6 cellular contexts compared by ENCODE assay signal in genomic region chr12:25803029-25803664, GRCh38.
DNase-seq lines count a peak whose midpoint lies in the region; ATAC-seq, FAIRE-seq and TF ChIP-seq lines count a peak whose summit lies in the region.
"Not testable (repeated sequence)": the region's sequence is repeated elsewhere in the genome, so short reads cannot be mapped to it uniquely, and the experiment has no call there.

No MANE protein-coding gene starts in this region.

- CTCF ChIA-PET in A549 (lab: Yijun Ruan, JAX) = not testable (repeated sequence)

- H3K4me3 Mint-ChIP-seq in activated T-cell treated with anti-CD3 and anti-CD28 coated beads, Interleukin-2, amount 50 U/mL, for 72 hours; memory B cell; natural killer cell treated with Interleukin-12 subunit alpha and Interleukin-12 subunit beta and Interleukin-15 and Interleukin-18, amount 100 ng/mL, for 72 hours: not testable (repeated sequence)

- TF ChIP-seq EP300 in A549 (IDR thresholded peaks at IDR 0.05) = not testable (repeated sequence)

- H3K27ac Mint-ChIP-seq in activated T-cell treated with anti-CD3 and anti-CD28 coated beads, Interleukin-2, amount 50 U/mL, for 72 hours; memory B cell; natural killer cell treated with Interleukin-12 subunit alpha and Interleukin-12 subunit beta and Interleukin-15 and Interleukin-18, amount 100 ng/mL, for 72 hours: not testable (repeated sequence)

- TF ChIP-seq RAD21 in A549 (conservative IDR thresholded peaks at IDR 0.05 in 1 of 2, IDR thresholded peaks at IDR 0.05 in 1 of 2) = not testable (repeated sequence)

- POLR2A ChIA-PET in A549 (lab: Yijun Ruan, JAX) = not testable (repeated sequence)

- H3K4me1 Mint-ChIP-seq in activated T-cell treated with anti-CD3 and anti-CD28 coated beads, Interleukin-2, amount 50 U/mL, for 72 hours (ENCODE audit: low read depth) = peaks cover 30% of the 10 kb centered on the region
- not testable (repeated sequence) for H3K4me1 Mint-ChIP-seq in memory B cell
- H3K4me1 Mint-ChIP-seq in natural killer cell treated with Interleukin-12 subunit alpha and Interleukin-12 subunit beta and Interleukin-15 and Interleukin-18, amount 100 ng/mL, for 72 hours (ENCODE audit: low read depth in 2 of 2) = peaks cover 13 to 23% of the 10 kb centered on the region in 2 donors

- not testable (repeated sequence) for H3K36me3 Mint-ChIP-seq in activated T-cell treated with anti-CD3 and anti-CD28 coated beads, Interleukin-2, amount 50 U/mL, for 72 hours (ENCODE audit: insufficient read depth in 2 of 2); memory B cell; natural killer cell treated with Interleukin-12 subunit alpha and Interleukin-12 subunit beta and Interleukin-15 and Interleukin-18, amount 100 ng/mL, for 72 hours

- not testable (repeated sequence) for H3K4me3 ChIP-seq in A549

- H3K27ac ChIP-seq in A549 = not testable (repeated sequence)

- FAIRE-seq in A549 (lab: Jason Lieb, UNC) = peak; percentile 59
- FAIRE-seq in GM18507 (lab: Jason Lieb, UNC) = peak; percentile 5

- TF ChIP-seq CTCF in A549 (IDR thresholded peaks at IDR 0.05) = not testable (repeated sequence)

- TF ChIP-seq POLR2A in A549 (IDR thresholded peaks at IDR 0.05; ENCODE audit: low read length) = not testable (repeated sequence)

- DNase-seq in A549 (ENCODE audit: low read depth in 1 of 2, low spot score in 1 of 2); GM18507 (ENCODE audit: extremely low spot score, insufficient read length, low read depth); activated T-cell treated with anti-CD3 and anti-CD28 coated beads, Interleukin-2, amount 50 U/mL, for 72 hours; memory B cell (ENCODE audit: low spot score in 2 of 2); natural killer cell treated with Interleukin-12 subunit alpha and Interleukin-12 subunit beta and Interleukin-15 and Interleukin-18, amount 100 ng/mL, for 72 hours (ENCODE audit: low spot score): not testable (repeated sequence)

- H3K9me3 Mint-ChIP-seq in activated T-cell treated with anti-CD3 and anti-CD28 coated beads, Interleukin-2, amount 50 U/mL, for 72 hours; memory B cell; natural killer cell treated with Interleukin-12 subunit alpha and Interleukin-12 subunit beta and Interleukin-15 and Interleukin-18, amount 100 ng/mL, for 72 hours: not testable (repeated sequence)

- not testable (repeated sequence) for H3K9me3 ChIP-seq in A549

- ATAC-seq in A549 = peak in 1 of 2 experiments; percentile 70; a peak in 2 of 6 replicates
- ATAC-seq in activated T-cell treated with anti-CD3 and anti-CD28 coated beads, Interleukin-2, amount 50 U/mL, for 72 hours (replicated peaks in 1 of 2) = peak; percentile 42 to 48
- ATAC-seq in esophagus mucosa = peak; percentile 28
- peak; percentile 45 for ATAC-seq in memory B cell (ENCODE audit: low read depth)
- peak; percentile 48 to 49 for ATAC-seq in natural killer cell treated with Interleukin-12 subunit alpha and Interleukin-12 subunit beta and Interleukin-15 and Interleukin-18, amount 100 ng/mL, for 72 hours

- WGBS in A549 (ENCODE audit: missing lambda C conversion rate) = 68% methylated on average over 13 of the region's 13 CpGs

- not testable (repeated sequence) for H3K4me2 ChIP-seq in A549

- H3K27me3 Mint-ChIP-seq in activated T-cell treated with anti-CD3 and anti-CD28 coated beads, Interleukin-2, amount 50 U/mL, for 72 hours (ENCODE audit: low read depth); memory B cell; natural killer cell treated with Interleukin-12 subunit alpha and Interleukin-12 subunit beta and Interleukin-15 and Interleukin-18, amount 100 ng/mL, for 72 hours: not testable (repeated sequence)

- H3K4me1 ChIP-seq in A549 = not testable (repeated sequence)
